In the genomic region with DNA sequence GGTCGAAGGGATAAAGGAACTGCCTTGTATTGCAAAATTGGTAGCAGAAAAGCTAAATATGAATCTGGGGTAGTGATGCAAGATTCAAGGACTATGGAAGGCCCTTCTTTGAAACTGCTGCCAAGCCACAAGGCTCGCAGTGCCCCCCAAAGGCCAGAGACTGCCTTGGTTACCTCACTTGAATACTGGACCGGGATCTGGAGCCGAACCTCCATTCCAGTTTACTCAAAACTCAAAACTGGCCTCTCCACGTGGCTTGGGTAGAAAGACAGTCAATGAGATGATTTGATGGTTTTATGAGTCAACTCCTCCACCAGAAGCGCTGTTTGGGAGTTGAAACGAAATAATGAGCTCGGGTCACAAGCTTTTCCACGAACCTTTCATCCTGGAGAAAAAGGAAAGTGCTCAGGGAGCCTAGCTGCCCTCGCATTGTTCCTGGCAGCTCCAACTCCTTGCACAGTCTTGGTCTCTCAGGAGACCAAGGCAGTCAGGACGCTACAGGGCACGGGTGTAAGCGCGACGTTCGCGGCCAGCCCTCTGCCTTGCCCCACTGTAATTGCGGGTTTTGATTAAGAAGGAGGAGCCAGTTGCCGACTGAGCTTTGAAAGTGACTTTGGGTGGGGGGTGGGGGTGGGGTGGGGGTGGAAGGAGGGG, we compare ENCODE assay signal across 2 cellular contexts.
TF ChIP-seq lines count a peak whose summit lies in the region.

No MANE protein-coding gene starts in this region.

TF ChIP-seq in SK-N-SH treated with all-trans-retinoic acid at 6 μM for 48 hours, 23 proteins besides CTCF, POLR2A, EP300 and RAD21 (continued from another document):
- TF ChIP-seq, protein P1, sequence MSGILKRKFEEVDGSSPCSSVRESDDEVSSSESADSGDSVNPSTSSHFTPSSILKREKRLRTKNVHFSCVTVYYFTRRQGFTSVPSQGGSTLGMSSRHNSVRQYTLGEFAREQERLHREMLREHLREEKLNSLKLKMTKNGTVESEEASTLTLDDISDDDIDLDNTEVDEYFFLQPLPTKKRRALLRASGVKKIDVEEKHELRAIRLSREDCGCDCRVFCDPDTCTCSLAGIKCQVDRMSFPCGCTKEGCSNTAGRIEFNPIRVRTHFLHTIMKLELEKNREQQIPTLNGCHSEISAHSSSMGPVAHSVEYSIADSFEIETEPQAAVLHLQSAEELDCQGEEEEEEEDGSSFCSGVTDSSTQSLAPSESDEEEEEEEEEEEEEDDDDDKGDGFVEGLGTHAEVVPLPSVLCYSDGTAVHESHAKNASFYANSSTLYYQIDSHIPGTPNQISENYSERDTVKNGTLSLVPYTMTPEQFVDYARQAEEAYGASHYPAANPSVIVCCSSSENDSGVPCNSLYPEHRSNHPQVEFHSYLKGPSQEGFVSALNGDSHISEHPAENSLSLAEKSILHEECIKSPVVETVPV (CRISPR knock-in tag; IDR thresholded peaks at IDR 0.05) = no peak
- TF ChIP-seq CSDC2 (CRISPR knock-in tag; IDR thresholded peaks at IDR 0.05) = no peak
- no peak for TF ChIP-seq ZFP30 (CRISPR knock-in tag; IDR thresholded peaks at IDR 0.05)
- no peak for TF ChIP-seq OSR1 (CRISPR knock-in tag; IDR thresholded peaks at IDR 0.05)
TF ChIP-seq in SK-N-SH treated with all-trans-retinoic acid at 6 μM for 48 hours: peak in this region for 0.

TF ChIP-seq in liver, 16 proteins besides CTCF, POLR2A, EP300 and RAD21 (continued from another document):
- TF ChIP-seq, protein P2, sequence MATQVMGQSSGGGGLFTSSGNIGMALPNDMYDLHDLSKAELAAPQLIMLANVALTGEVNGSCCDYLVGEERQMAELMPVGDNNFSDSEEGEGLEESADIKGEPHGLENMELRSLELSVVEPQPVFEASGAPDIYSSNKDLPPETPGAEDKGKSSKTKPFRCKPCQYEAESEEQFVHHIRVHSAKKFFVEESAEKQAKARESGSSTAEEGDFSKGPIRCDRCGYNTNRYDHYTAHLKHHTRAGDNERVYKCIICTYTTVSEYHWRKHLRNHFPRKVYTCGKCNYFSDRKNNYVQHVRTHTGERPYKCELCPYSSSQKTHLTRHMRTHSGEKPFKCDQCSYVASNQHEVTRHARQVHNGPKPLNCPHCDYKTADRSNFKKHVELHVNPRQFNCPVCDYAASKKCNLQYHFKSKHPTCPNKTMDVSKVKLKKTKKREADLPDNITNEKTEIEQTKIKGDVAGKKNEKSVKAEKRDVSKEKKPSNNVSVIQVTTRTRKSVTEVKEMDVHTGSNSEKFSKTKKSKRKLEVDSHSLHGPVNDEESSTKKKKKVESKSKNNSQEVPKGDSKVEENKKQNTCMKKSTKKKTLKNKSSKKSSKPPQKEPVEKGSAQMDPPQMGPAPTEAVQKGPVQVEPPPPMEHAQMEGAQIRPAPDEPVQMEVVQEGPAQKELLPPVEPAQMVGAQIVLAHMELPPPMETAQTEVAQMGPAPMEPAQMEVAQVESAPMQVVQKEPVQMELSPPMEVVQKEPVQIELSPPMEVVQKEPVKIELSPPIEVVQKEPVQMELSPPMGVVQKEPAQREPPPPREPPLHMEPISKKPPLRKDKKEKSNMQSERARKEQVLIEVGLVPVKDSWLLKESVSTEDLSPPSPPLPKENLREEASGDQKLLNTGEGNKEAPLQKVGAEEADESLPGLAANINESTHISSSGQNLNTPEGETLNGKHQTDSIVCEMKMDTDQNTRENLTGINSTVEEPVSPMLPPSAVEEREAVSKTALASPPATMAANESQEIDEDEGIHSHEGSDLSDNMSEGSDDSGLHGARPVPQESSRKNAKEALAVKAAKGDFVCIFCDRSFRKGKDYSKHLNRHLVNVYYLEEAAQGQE (IDR thresholded peaks at IDR 0.05) = no peak
- TF ChIP-seq, protein P3, sequence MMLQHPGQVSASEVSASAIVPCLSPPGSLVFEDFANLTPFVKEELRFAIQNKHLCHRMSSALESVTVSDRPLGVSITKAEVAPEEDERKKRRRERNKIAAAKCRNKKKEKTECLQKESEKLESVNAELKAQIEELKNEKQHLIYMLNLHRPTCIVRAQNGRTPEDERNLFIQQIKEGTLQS (IDR thresholded peaks at IDR 0.05) = no peak
- no peak for TF ChIP-seq NR2F2 (IDR thresholded peaks at IDR 0.05)
- TF ChIP-seq FOXA2 (IDR thresholded peaks at IDR 0.05) = no peak
